ENCODE assay signal across 11 cellular contexts in genomic region chr11:128499613-128500213, GRCh38.
DNase-seq lines count a peak whose midpoint lies in the region; ATAC-seq and TF ChIP-seq lines count a peak whose summit lies in the region.
"Had no signal": no experiment of that assay in that cellular context is flagged by ENCODE, and none has a peak within 500 bp of the region (broad histone marks: within the 10 kb centered on the region; RNA-seq: fewer than 3 reads in every experiment).

No MANE protein-coding gene starts in this region.

- H3K9me3 Mint-ChIP-seq in activated naive CD8-positive, alpha-beta T cell treated with anti-CD3 and anti-CD28 coated beads, Interleukin-2, amount 50 U/mL, for 24 hours = no peaks in the 10 kb centered on the region
- H3K9me3 Mint-ChIP-seq in mesothelial cell of epicardium (no peaks in the 10 kb centered on the region), progenitor cell of endocrine pancreas (ENCODE audit: low read depth) (no peaks in the 10 kb centered on the region)

- H3K4me1 ChIP-seq in heart left ventricle (peaks cover 55 to 100% (median 100%) of the 10 kb centered on the region in 12 donors), upper lobe of left lung (peaks cover 88 to 96% (median 93%) of the 10 kb centered on the region in 4 donors)

- H3K27ac ChIP-seq in heart left ventricle (peak overlapping the region in 11 of 12 donors; percentile 26 to 96 (median 80)), upper lobe of left lung (peak overlapping the region; percentile 38 to 98 (median 69))

- H3K36me3 ChIP-seq in heart left ventricle = no peaks in the 10 kb centered on the region
- H3K36me3 ChIP-seq in upper lobe of left lung = peaks cover 0 to 4% (median 0%) of the 10 kb centered on the region in 4 donors
- H3K36me3 ChIP-seq in MG63 = peaks cover 38% of the 10 kb centered on the region

- peaks cover 55% of the 10 kb centered on the region for H3K36me3 Mint-ChIP-seq in activated naive CD8-positive, alpha-beta T cell treated with anti-CD3 and anti-CD28 coated beads, Interleukin-2, amount 50 U/mL, for 24 hours (ENCODE audit: low read depth)
- no peaks in the 10 kb centered on the region for H3K36me3 Mint-ChIP-seq in mesothelial cell of epicardium
- no peaks in the 10 kb centered on the region for H3K36me3 Mint-ChIP-seq in progenitor cell of endocrine pancreas (ENCODE audit: insufficient read depth)

- H3K4me1 Mint-ChIP-seq in activated naive CD8-positive, alpha-beta T cell treated with anti-CD3 and anti-CD28 coated beads, Interleukin-2, amount 50 U/mL, for 24 hours = peaks cover 98% of the 10 kb centered on the region
- peaks cover 91% of the 10 kb centered on the region for H3K4me1 Mint-ChIP-seq in mesothelial cell of epicardium
- H3K4me1 Mint-ChIP-seq in progenitor cell of endocrine pancreas (ENCODE audit: low read depth) = peaks cover 2% of the 10 kb centered on the region

- peak overlapping the region; percentile 85 for H3K4me3 Mint-ChIP-seq in activated naive CD8-positive, alpha-beta T cell treated with anti-CD3 and anti-CD28 coated beads, Interleukin-2, amount 50 U/mL, for 24 hours
- H3K4me3 Mint-ChIP-seq in mesothelial cell of epicardium = no peak overlapping the region
- H3K4me3 Mint-ChIP-seq in progenitor cell of endocrine pancreas (ENCODE audit: low read depth) = no peak overlapping the region

- no peaks in the 10 kb centered on the region for H3K27me3 ChIP-seq in heart left ventricle
- no peaks in the 10 kb centered on the region for H3K27me3 ChIP-seq in upper lobe of left lung
- no peaks in the 10 kb centered on the region for H3K27me3 ChIP-seq in MG63

- WGBS in heart left ventricle, 4 donors = 33 to 55% (median 41%) methylated on average over 13 of the region's 13 CpGs
- 55 to 56% methylated on average over 13 of the region's 13 CpGs for WGBS in upper lobe of left lung, 2 donors

- no peak for TF ChIP-seq EP300 in upper lobe of left lung (IDR thresholded peaks at IDR 0.05)

- no peaks in the 10 kb centered on the region for H3K27me3 Mint-ChIP-seq in activated naive CD8-positive, alpha-beta T cell treated with anti-CD3 and anti-CD28 coated beads, Interleukin-2, amount 50 U/mL, for 24 hours
- no peaks in the 10 kb centered on the region for H3K27me3 Mint-ChIP-seq in mesothelial cell of epicardium (ENCODE audit: low read depth)
- H3K27me3 Mint-ChIP-seq in progenitor cell of endocrine pancreas = peaks cover 61% of the 10 kb centered on the region

- intact Hi-C loops in heart left ventricle (cut with DNase I) (loop anchor here in 3 of 10 donors (5.0 to 10.0 kb wide), 2 partner anchors 32 to 205 kb away; no protein-coding TSS in a partner anchor), Right ventricle myocardium inferior (cut with DNase I) (no loop called here)

- H3K9me3 ChIP-seq in heart left ventricle (no peaks in the 10 kb centered on the region), upper lobe of left lung (no peaks in the 10 kb centered on the region), MG63 (no peaks in the 10 kb centered on the region)

- peak overlapping the region; percentile 100 for H3K27ac Mint-ChIP-seq in activated naive CD8-positive, alpha-beta T cell treated with anti-CD3 and anti-CD28 coated beads, Interleukin-2, amount 50 U/mL, for 24 hours
- H3K27ac Mint-ChIP-seq in mesothelial cell of epicardium (peak overlapping the region; percentile 91), progenitor cell of endocrine pancreas (no peak overlapping the region)

- ATAC-seq in heart left ventricle (no peak), Right ventricle myocardium inferior (no peak), upper lobe of left lung (ENCODE audit: low FRiP score in 2 of 2) (no peak), HG02938 (IDR thresholded peaks at IDR 0.05; ENCODE audit: unreplicated experiment) (no peak)
- ATAC-seq in activated naive CD8-positive, alpha-beta T cell treated with anti-CD3 and anti-CD28 coated beads, Interleukin-2, amount 50 U/mL, for 24 hours = no peak

- TF ChIP-seq POLR2A in heart left ventricle (IDR thresholded peaks at IDR 0.05) (no peak), upper lobe of left lung (IDR thresholded peaks at IDR 0.05) (no peak)

- H3K4me3 ChIP-seq in heart left ventricle (peak overlapping the region in 4 of 12 donors; percentile 2 to 14 (median 12)), upper lobe of left lung (no peak overlapping the region), MG63 (no peak overlapping the region)

- TF ChIP-seq CTCF in heart left ventricle (IDR thresholded peaks at IDR 0.05) (no peak), mesothelial cell of epicardium (IDR thresholded peaks at IDR 0.05; ENCODE audit: unreplicated experiment) (no peak), upper lobe of left lung (IDR thresholded peaks at IDR 0.05) (no peak), progenitor cell of endocrine pancreas (IDR thresholded peaks at IDR 0.05; ENCODE audit: unreplicated experiment) (no peak)

- DNase-seq in heart left ventricle (no peak), Right ventricle myocardium inferior (ENCODE audit: missing footprints) (no peak), mesothelial cell of epicardium (ENCODE audit: low spot score in 2 of 2, unreplicated experiment in 2 of 2) (no peak), upper lobe of left lung (no peak), progenitor cell of endocrine pancreas (ENCODE audit: low spot score, unreplicated experiment) (no peak), MG63 (no peak)
- DNase-seq in activated naive CD8-positive, alpha-beta T cell treated with anti-CD3 and anti-CD28 coated beads, Interleukin-2, amount 50 U/mL, for 24 hours = no peak
- DNase-seq: C1 segment of cervical spinal cord; effector CD4-positive, alpha-beta T cell; MV-4-11 had no signal
